ENCODE assay signal across 12 cellular contexts in genomic region chr17:81902653-81903414, GRCh38. TPM values are rescaled to one million over a fixed set of nuclear protein-coding genes. Genes with fewer than 3 reads are reported as not detected.
DNase-seq lines count a peak whose midpoint lies in the region; ATAC-seq and TF ChIP-seq lines count a peak whose summit lies in the region.
"Had no signal": no experiment of that assay in that cellular context is flagged by ENCODE, and none has a peak within 500 bp of the region (broad histone marks: within the 10 kb centered on the region; RNA-seq: fewer than 3 reads in every experiment).

No MANE protein-coding gene starts in this region.

- CTCF ChIA-PET in CD4-positive, alpha-beta T cell (lab: Charles Lee): no interaction called here

- 41 to 48% (median 48%) methylated on average over 38 to 47 of the region's 47 CpGs for WGBS in psoas muscle, 3 donors

- POLR2A ChIA-PET in CD4-positive, alpha-beta T cell (lab: Charles Lee): no interaction called here

- no peaks in the 10 kb centered on the region for H3K9me3 ChIP-seq in CD4-positive, alpha-beta T cell (ENCODE audit: control insufficient read depth, low read length)
- H3K9me3 ChIP-seq in T-helper 17 cell (ENCODE audit: control insufficient read depth, low read length, poor library complexity, severe bottlenecking) (no peaks in the 10 kb centered on the region), psoas muscle (no peaks in the 10 kb centered on the region)

- H3K27me3 ChIP-seq in CD4-positive, alpha-beta T cell (ENCODE audit: control insufficient read depth, insufficient read depth, low read length): peaks cover 11% of the 10 kb centered on the region
- H3K27me3 ChIP-seq in psoas muscle (ENCODE audit: insufficient read depth in 3 of 3, low read length in 2 of 3): no peaks in the 10 kb centered on the region

- no peak overlapping the region for H3K27ac Mint-ChIP-seq in CD4-positive, alpha-beta T cell
- no peak overlapping the region for H3K27ac Mint-ChIP-seq in T-helper 17 cell

- TF ChIP-seq CTCF in CD4-positive, alpha-beta T cell (IDR thresholded peaks at IDR 0.05): no peak
- TF ChIP-seq CTCF in psoas muscle (IDR thresholded peaks at IDR 0.05): no peak

- peaks cover 13% of the 10 kb centered on the region for H3K27me3 Mint-ChIP-seq in CD4-positive, alpha-beta T cell
- peaks cover 19% of the 10 kb centered on the region for H3K27me3 Mint-ChIP-seq in T-helper 17 cell

- peaks cover 8% of the 10 kb centered on the region for H3K4me1 Mint-ChIP-seq in CD4-positive, alpha-beta T cell (ENCODE audit: low read depth)
- peaks cover 4% of the 10 kb centered on the region for H3K4me1 Mint-ChIP-seq in T-helper 17 cell

- intact Hi-C loops in CD4-positive, alpha-beta T cell (cut with DNase I, micrococcal nuclease): no loop called here
- intact Hi-C loops in left ventricle myocardium superior (cut with micrococcal nuclease) (no loop called here), psoas muscle (cut with DNase I) (no loop called here)

- peaks cover 0 to 52% of the 10 kb centered on the region in 2 donors for H3K36me3 ChIP-seq in psoas muscle (ENCODE audit: insufficient read depth in 1 of 2, low read depth in 1 of 2)

- no peak overlapping the region for H3K27ac ChIP-seq in CD4-positive, alpha-beta T cell (ENCODE audit: low read depth, low read length)
- H3K27ac ChIP-seq in psoas muscle: no peak overlapping the region

- no peaks in the 10 kb centered on the region for H3K9me3 Mint-ChIP-seq in CD4-positive, alpha-beta T cell

- peak overlapping the region; percentile 57 for H3K4me3 ChIP-seq in psoas muscle

- DNase-seq in CD4-positive, alpha-beta T cell: no peak
- DNase-seq in T-helper 17 cell (no peak), left ventricle myocardium superior (no peak), psoas muscle (no peak), NCI-H748 treated with DMSO at 0.1 percent for 48 hours (lab: John Stamatoyannopoulos, UW) (no peak)
- DNase-seq in stimulated activated naive CD4-positive, alpha-beta T cell (lab: John Stamatoyannopoulos, UW): no peak
- DNase-seq: activated CD8-positive, alpha-beta memory T cell treated with anti-CD3 and anti-CD28 coated beads, Interleukin-2, amount 50 U/mL, for 4 hours; cerebellar nuclear complex; DMS153; NCI-H187 treated with DMSO at 0.1 percent for 48 hours had no signal

- peaks cover 16% of the 10 kb centered on the region for H3K4me1 ChIP-seq in psoas muscle

- peak; percentile 51 for ATAC-seq in CD4-positive, alpha-beta T cell (ENCODE audit: poor library complexity)
- ATAC-seq in T-helper 17 cell (peak; percentile 55), left ventricle myocardium superior (peak; percentile 4), psoas muscle (no peak), GM21390 (IDR thresholded peaks at IDR 0.05; ENCODE audit: unreplicated experiment) (no peak), GM21367 (IDR thresholded peaks at IDR 0.05; ENCODE audit: unreplicated experiment) (no peak)

- peaks cover 32% of the 10 kb centered on the region for H3K36me3 Mint-ChIP-seq in CD4-positive, alpha-beta T cell (ENCODE audit: low read depth)
- H3K36me3 Mint-ChIP-seq in T-helper 17 cell (ENCODE audit: low read depth): peaks cover 3% of the 10 kb centered on the region

- H3K4me3 Mint-ChIP-seq in CD4-positive, alpha-beta T cell: no peak overlapping the region
- peak overlapping the region; percentile 39 for H3K4me3 Mint-ChIP-seq in T-helper 17 cell

RNA-seq across cellular contexts. Expression of gene NPB, which starts 0.8 kb away (rescaled TPM):
- under 1 TPM in 1 of 2 experiments, not detected in 1; 0.20 TPM for total RNA-seq in CD4-positive, alpha-beta T cell
- total RNA-seq in T-helper 17 cell (not detected), left ventricle myocardium superior (0.69 TPM), psoas muscle (under 1 TPM; 0.42 to 0.78 (median 0.55) TPM)
- polyA plus RNA-seq in psoas muscle: 1 to 10 TPM in 1 of 3 donors, under 1 TPM in 2; 0.73 to 2.9 (median 0.76) TPM

RNA-seq across cellular contexts. Expression of gene PCYT2, which starts 8.4 kb away (rescaled TPM):
- 10 to 100 TPM; 18.7 to 18.9 TPM for total RNA-seq in CD4-positive, alpha-beta T cell
- total RNA-seq in T-helper 17 cell (10 to 100 TPM; 21.6 to 26.0 TPM), left ventricle myocardium superior (28.4 TPM), psoas muscle (10 to 100 TPM; 10.2 to 26.9 (median 19.2) TPM)
- 10 to 100 TPM; 13.2 to 14.1 (median 13.3) TPM for polyA plus RNA-seq in psoas muscle

RNA-seq across cellular contexts. Expression of gene ANAPC11, which starts 11.3 kb away (rescaled TPM):
- total RNA-seq in CD4-positive, alpha-beta T cell: 10 to 100 TPM; 27.9 to 28.9 TPM
- total RNA-seq in T-helper 17 cell (10 to 100 TPM; 32.8 to 36.2 TPM), left ventricle myocardium superior (173 TPM), psoas muscle (100 to 1,000 TPM; 118 to 208 (median 135) TPM)
- polyA plus RNA-seq in psoas muscle: 100 to 1,000 TPM; 273 to 369 (median 323) TPM

RNA-seq across cellular contexts. Expression of gene ALYREF, which starts 11.4 kb away (rescaled TPM):
- 100 to 1,000 TPM in 1 of 2 experiments, 10 to 100 TPM in 1; 93.3 to 101 TPM for total RNA-seq in CD4-positive, alpha-beta T cell
- total RNA-seq in T-helper 17 cell: 10 to 100 TPM; 79.9 to 88.8 TPM
- 32.0 TPM for total RNA-seq in left ventricle myocardium superior
- total RNA-seq in psoas muscle: 10 to 100 TPM; 23.0 to 58.4 (median 47.1) TPM
- polyA plus RNA-seq in psoas muscle: 10 to 100 TPM; 37.5 to 79.8 (median 43.8) TPM

RNA-seq across cellular contexts. Expression of gene SIRT7, which starts 15.1 kb away (rescaled TPM):
- 10 to 100 TPM; 56.7 to 57.5 TPM for total RNA-seq in CD4-positive, alpha-beta T cell
- 10 to 100 TPM; 48.9 to 58.2 TPM for total RNA-seq in T-helper 17 cell
- total RNA-seq in left ventricle myocardium superior: 6.3 TPM
- total RNA-seq in psoas muscle: 10 to 100 TPM in 1 of 4 donors, 1 to 10 TPM in 3; 3.9 to 10.2 (median 6.3) TPM
- 10 to 100 TPM in 2 of 3 donors, 1 to 10 TPM in 1; 5.7 to 14.2 (median 10.4) TPM for polyA plus RNA-seq in psoas muscle

Comparison
In these comparisons a context has a peak if more than half of its experiments do, and no peak if none do; other contexts are left out.
1. ATAC-seq: peak in CD4-positive, alpha-beta T cell (single experiment), T-helper 17 cell (single experiment) and left ventricle myocardium superior (single experiment); none in psoas muscle (0 of 4), GM21390 (single experiment) and GM21367 (single experiment).